In the genomic region with DNA sequence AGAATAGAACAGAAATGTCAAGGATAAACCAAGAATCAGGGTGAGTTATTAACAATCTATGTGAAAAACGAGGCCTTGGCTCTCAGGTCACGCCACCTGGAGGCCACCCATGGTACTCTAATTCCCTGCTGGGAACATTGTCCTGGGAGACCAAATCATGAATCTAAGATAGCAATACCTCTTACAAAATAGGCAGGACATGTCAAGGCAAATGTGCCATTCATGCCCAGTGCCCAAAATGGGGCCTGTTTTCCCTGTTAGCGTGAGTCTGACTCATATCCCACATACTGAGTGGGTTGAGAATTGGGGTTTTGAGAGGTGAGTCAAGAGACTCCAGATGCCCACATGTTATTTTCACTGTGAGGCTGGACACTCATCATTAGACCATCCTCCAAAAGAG, we compare ENCODE assay signal across 8 cellular contexts.
A peak's percentile ranks its signal among the peaks of the same experiment; 100 is the strongest.
DNase-seq lines count a peak whose midpoint lies in the region; ATAC-seq and TF ChIP-seq lines count a peak whose summit lies in the region.

No MANE protein-coding gene starts in this region.

- no peaks in the 10 kb centered on the region for H3K36me3 Mint-ChIP-seq in T-helper 2 cell treated with Interferon-gamma antibody and Interleukin-4, amounts not matched to agents 5 μg/mL and 100 μg/mL, for 36 hours (ENCODE audit: low read depth)
- H3K36me3 Mint-ChIP-seq in glutamatergic neuron (ENCODE audit: unreplicated experiment) = peaks cover 13% of the 10 kb centered on the region

- no peaks in the 10 kb centered on the region for H3K9me3 Mint-ChIP-seq in T-helper 2 cell treated with Interferon-gamma antibody and Interleukin-4, amounts not matched to agents 5 μg/mL and 100 μg/mL, for 36 hours
- peaks cover 2% of the 10 kb centered on the region for H3K9me3 Mint-ChIP-seq in glutamatergic neuron (ENCODE audit: unreplicated experiment)

- intact Hi-C loops in posterior vena cava (cut with DNase I) = no loop called here

- H3K4me3 Mint-ChIP-seq in T-helper 2 cell treated with Interferon-gamma antibody and Interleukin-4, amounts not matched to agents 5 μg/mL and 100 μg/mL, for 36 hours = no peak overlapping the region
- no peak overlapping the region for H3K4me3 Mint-ChIP-seq in glutamatergic neuron (ENCODE audit: unreplicated experiment)

- TF ChIP-seq CTCF in glutamatergic neuron (IDR thresholded peaks at IDR 0.05; ENCODE audit: partially characterized antibody, unreplicated experiment) = peak; percentile 72

- H3K27me3 Mint-ChIP-seq in T-helper 2 cell treated with Interferon-gamma antibody and Interleukin-4, amounts not matched to agents 5 μg/mL and 100 μg/mL, for 36 hours (ENCODE audit: low read depth) = no peaks in the 10 kb centered on the region
- peaks cover 1% of the 10 kb centered on the region for H3K27me3 Mint-ChIP-seq in glutamatergic neuron (ENCODE audit: unreplicated experiment)

- ATAC-seq in GM18502 (IDR thresholded peaks at IDR 0.05; ENCODE audit: poor library complexity, unreplicated experiment) = peak; percentile 65

- H3K4me1 Mint-ChIP-seq in T-helper 2 cell treated with Interferon-gamma antibody and Interleukin-4, amounts not matched to agents 5 μg/mL and 100 μg/mL, for 36 hours (ENCODE audit: low read depth) = no peaks in the 10 kb centered on the region
- no peaks in the 10 kb centered on the region for H3K4me1 Mint-ChIP-seq in glutamatergic neuron (ENCODE audit: low read depth, unreplicated experiment)

- no peak overlapping the region for H3K27ac Mint-ChIP-seq in T-helper 2 cell treated with Interferon-gamma antibody and Interleukin-4, amounts not matched to agents 5 μg/mL and 100 μg/mL, for 36 hours
- no peak overlapping the region for H3K27ac Mint-ChIP-seq in glutamatergic neuron (ENCODE audit: unreplicated experiment)

- peak; percentile 33 for DNase-seq in CD1c-positive myeloid dendritic cell (ENCODE audit: extremely low spot score)
- peak; percentile 67 for DNase-seq in HK-2 (ENCODE audit: unreplicated experiment)
- peak; percentile 14 for DNase-seq in T-helper 2 cell treated with Interferon-gamma antibody and Interleukin-4, amounts not matched to agents 5 μg/mL and 100 μg/mL, for 36 hours (ENCODE audit: low spot score)
- peak; percentile 43 for DNase-seq in glutamatergic neuron
- peak; percentile 12 for DNase-seq in stimulated activated CD4-positive, alpha-beta T cell treated with anti-CD3 and anti-CD28 coated beads, Interleukin-4, amount 100 ng/mL, for 24 hours
- DNase-seq in midbrain (lab: John Stamatoyannopoulos, UW) = no peak
- DNase-seq in posterior vena cava (ENCODE audit: low spot score) = no peak

Comparison
In these comparisons a context has a peak if more than half of its experiments do, and no peak if none do; other contexts are left out.
1. DNase-seq: peak in CD1c-positive myeloid dendritic cell (single experiment), HK-2 (single experiment), T-helper 2 cell treated with Interferon-gamma antibody and Interleukin-4, amounts not matched to agents 5 μg/mL and 100 μg/mL, for 36 hours (single experiment), glutamatergic neuron (single experiment) and stimulated activated CD4-positive, alpha-beta T cell treated with anti-CD3 and anti-CD28 coated beads, Interleukin-4, amount 100 ng/mL, for 24 hours (single experiment); none in midbrain (single experiment) and posterior vena cava (single experiment).